30 cellular contexts compared by ENCODE assay signal in the genomic region with DNA sequence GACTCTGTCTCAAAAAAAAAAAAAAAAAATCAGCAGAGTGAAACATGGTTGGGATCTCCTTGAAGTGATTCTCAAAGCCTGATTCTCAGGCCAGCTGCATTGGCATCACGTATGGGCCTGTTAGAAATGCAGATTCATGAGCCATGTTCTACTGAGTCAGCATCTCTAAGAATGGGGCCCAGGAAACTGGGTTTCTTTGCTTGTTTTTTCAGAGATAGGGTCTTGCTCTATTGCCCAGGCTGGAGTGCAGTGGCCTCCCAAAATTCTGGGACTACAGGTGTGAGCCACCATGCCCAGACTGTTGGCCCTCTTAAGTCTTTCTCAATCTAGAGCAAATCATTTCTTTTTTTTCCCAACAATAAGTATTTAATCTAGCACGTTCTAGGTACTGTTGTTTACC.
"Had no signal": no experiment of that assay in that cellular context is flagged by ENCODE, and none has a peak within 500 bp of the region (broad histone marks: within the 10 kb centered on the region; RNA-seq: fewer than 3 reads in every experiment).

No MANE protein-coding gene starts in this region.

- H3K36me3 ChIP-seq: prostate gland had no signal

- H3K4me3 Mint-ChIP-seq: immature natural killer cell; naive thymus-derived CD8-positive, alpha-beta T cell; nephron; neural crest cell; stimulated activated memory B cell treated with anti-CD40 and anti-IgM and Interleukin-4, amounts not matched to agents 10 μg/mL and 1 μg/mL and 100 μg/mL, for 72 hours had no signal

- H3K27me3 ChIP-seq: left lung, pancreas, sigmoid colon, spleen, stomach, testis, thyroid gland, transverse colon, upper lobe of left lung, vagina had no signal

- H3K4me1 Mint-ChIP-seq: nephron; neural crest cell; stimulated activated memory B cell treated with anti-CD40 and anti-IgM and Interleukin-4, amounts not matched to agents 10 μg/mL and 1 μg/mL and 100 μg/mL, for 72 hours had no signal

- H3K27me3 Mint-ChIP-seq: naive thymus-derived CD8-positive, alpha-beta T cell; stimulated activated memory B cell treated with anti-CD40 and anti-IgM and Interleukin-4, amounts not matched to agents 10 μg/mL and 1 μg/mL and 100 μg/mL, for 72 hours had no signal

- DNase-seq: hypothalamus; immature natural killer cell; kidney; left colon; left lung; lower lobe of right lung; mammary epithelial cell; mesenchymal stem cell; naive thymus-derived CD8-positive, alpha-beta T cell; nucleus accumbens; pancreas; posterior cingulate gyrus; retina; right cardiac atrium; sigmoid colon; small intestine; spleen; stimulated activated CD4-positive, alpha-beta T cell treated with anti-CD3 and anti-CD28 coated beads, Interleukin-4, amount 100 ng/mL, for 24 hours; stimulated activated naive CD8-positive, alpha-beta T cell treated with anti-CD3 and anti-CD28 coated beads, Interleukin-15, Interleukin-2, amounts not matched to agents 100 U/mL and 50 U/mL, for 24 hours; stomach; testis; thyroid gland; transverse colon; upper lobe of left lung had no signal

- FAIRE-seq: islet of Langerhans, kidney, small intestine had no signal

- ATAC-seq: left colon; left lung; lower lobe of right lung; naive thymus-derived CD8-positive, alpha-beta T cell; pancreas; right cardiac atrium; stimulated activated memory B cell treated with anti-CD40 and anti-IgM and Interleukin-4, amounts not matched to agents 10 μg/mL and 1 μg/mL and 100 μg/mL, for 72 hours; stimulated activated naive CD8-positive, alpha-beta T cell treated with anti-CD3 and anti-CD28 coated beads, Interleukin-15, Interleukin-2, amounts not matched to agents 100 U/mL and 50 U/mL, for 24 hours had no signal

- H3K4me1 ChIP-seq: left lung, lower lobe of right lung, pancreas, prostate gland, sigmoid colon, spleen, stomach, testis, thyroid gland, transverse colon, upper lobe of left lung, vagina had no signal

- H3K9me3 Mint-ChIP-seq: immature natural killer cell; naive thymus-derived CD8-positive, alpha-beta T cell; nephron; neural crest cell; stimulated activated memory B cell treated with anti-CD40 and anti-IgM and Interleukin-4, amounts not matched to agents 10 μg/mL and 1 μg/mL and 100 μg/mL, for 72 hours had no signal

- H3K27ac ChIP-seq: left lung, lower lobe of right lung, pancreas, prostate gland, sigmoid colon, spleen, stomach, testis, thyroid gland, transverse colon, upper lobe of left lung, vagina had no signal

- H3K9me3 ChIP-seq: left lung, lower lobe of right lung, pancreas, prostate gland, sigmoid colon, spleen, stomach, testis, thyroid gland, transverse colon, upper lobe of left lung, vagina had no signal

- H3K27ac Mint-ChIP-seq: immature natural killer cell; nephron; stimulated activated memory B cell treated with anti-CD40 and anti-IgM and Interleukin-4, amounts not matched to agents 10 μg/mL and 1 μg/mL and 100 μg/mL, for 72 hours had no signal

- H3K4me3 ChIP-seq: left lung, lower lobe of right lung, pancreas, prostate gland, sigmoid colon, spleen, stomach, testis, thyroid gland, transverse colon, upper lobe of left lung, vagina had no signal
